10 cellular contexts compared by ENCODE assay signal in genomic region chr7:16916111-16916639, GRCh38. TPM values are rescaled to one million over a fixed set of nuclear protein-coding genes. Genes with fewer than 3 reads are reported as not detected.
DNase-seq lines count a peak whose midpoint lies in the region; ATAC-seq and TF ChIP-seq lines count a peak whose summit lies in the region.
"Had no signal": no experiment of that assay in that cellular context is flagged by ENCODE, and none has a peak within 500 bp of the region (broad histone marks: within the 10 kb centered on the region; RNA-seq: fewer than 3 reads in every experiment).

No MANE protein-coding gene starts in this region.

- H2AFZ ChIP-seq in OCI-LY3 (ENCODE audit: low read depth, low read length), result peak overlapping the region; percentile 70; the same call in 1 of the 2 replicates

- no peaks in the 10 kb centered on the region for H3K36me3 ChIP-seq in OCI-LY3 (replicated peaks; ENCODE audit: low read depth, low read length)
- H3K36me3 ChIP-seq in skeletal muscle satellite cell (ENCODE audit: insufficient read depth, low read length), result no peaks in the 10 kb centered on the region

- no peaks in the 10 kb centered on the region for H3K79me2 ChIP-seq in OCI-LY3 (ENCODE audit: low read length)

- H3K9me3 ChIP-seq in OCI-LY3 (ENCODE audit: insufficient read depth, low read length) (no peaks in the 10 kb centered on the region), skeletal muscle satellite cell (replicated peaks; ENCODE audit: low read length) (no peaks in the 10 kb centered on the region)

- ATAC-seq in HG03045 (IDR thresholded peaks at IDR 0.05; ENCODE audit: unreplicated experiment), result no peak

- H3K4me1 ChIP-seq in OCI-LY3 (ENCODE audit: low read length) (peaks cover 11% of the 10 kb centered on the region), skeletal muscle satellite cell (ENCODE audit: control insufficient read depth, insufficient read depth, low read length) (peaks cover 30% of the 10 kb centered on the region)

- no peak for TF ChIP-seq CTCF in OCI-LY3 (IDR thresholded peaks at IDR 0.05; ENCODE audit: low read depth, low read length)

- H3K9ac ChIP-seq in OCI-LY3 (ENCODE audit: low read length) (no peak overlapping the region), skeletal muscle satellite cell (ENCODE audit: low read depth, low read length) (no peak overlapping the region)

- DNase-seq in DMS 273 (lab: John Stamatoyannopoulos, UW; ENCODE audit: unreplicated experiment), result peak; percentile 13
- no peak for DNase-seq in DMS 273 treated with DMSO at 0.1 percent for 48 hours (lab: John Stamatoyannopoulos, UW)
- peak; percentile 10 to 21 for DNase-seq in erythroblast (lab: John Stamatoyannopoulos, UW)
- DNase-seq in GF-D8 (lab: John Stamatoyannopoulos, UW), result no peak
- no peak for DNase-seq in NCI-H187 (lab: John Stamatoyannopoulos, UW)
- DNase-seq: KBM-7 had no signal

- no peaks in the 10 kb centered on the region for H3K27me3 ChIP-seq in OCI-LY3 (ENCODE audit: low read depth, low read length)
- no peaks in the 10 kb centered on the region for H3K27me3 ChIP-seq in skeletal muscle satellite cell (ENCODE audit: control insufficient read depth, insufficient read depth, low read length)

- TF ChIP-seq POLR2A in erythroblast (IDR thresholded peaks at IDR 0.05; ENCODE audit: low read length), result no peak

- no peak overlapping the region for H3K27ac ChIP-seq in OCI-LY3 (ENCODE audit: low read length)
- H3K27ac ChIP-seq: 22Rv1 had no signal

- H3K4me3 ChIP-seq in OCI-LY3 (ENCODE audit: low read length), result no peak overlapping the region
- no peak overlapping the region for H3K4me3 ChIP-seq in skeletal muscle satellite cell (ENCODE audit: low read length)

- H4K20me1 ChIP-seq in OCI-LY3 (ENCODE audit: insufficient read depth, low read length), result no peaks in the 10 kb centered on the region

- peak overlapping the region; percentile 11; the same call in 1 of the 2 replicates for H3K4me2 ChIP-seq in OCI-LY3 (ENCODE audit: low read length)
- peak overlapping the region; percentile 58 for H3K4me2 ChIP-seq in skeletal muscle satellite cell (ENCODE audit: low read length)

RNA-seq across cellular contexts. Expression of gene AGR3, which starts 34.4 kb away (rescaled TPM):
- total RNA-seq in skeletal muscle satellite cell (2012; rRNA removed), result not detected in 2 replicates

Comparison
In these comparisons a context has a peak if more than half of its experiments do, and no peak if none do; other contexts are left out.
1. DNase-seq: peak in DMS 273 (single experiment) and erythroblast (2 of 2); none in DMS 273 treated with DMSO at 0.1 percent for 48 hours (single experiment), GF-D8 (single experiment) and NCI-H187 (0 of 2).